In genomic region chr5:81856948-81857928, GRCh38 we compare ENCODE assay signal across 8 cellular contexts.
DNase-seq lines count a peak whose midpoint lies in the region; ATAC-seq, FAIRE-seq and TF ChIP-seq lines count a peak whose summit lies in the region.

No MANE protein-coding gene starts in this region.

- no TSS peak for BruUV-seq in MCF 10A (replicated peaks; lab: Mats Ljungman, UMichigan)

- H3K36me3 Mint-ChIP-seq in MCF 10A (ENCODE audit: insufficient read depth, unreplicated experiment): no peaks in the 10 kb centered on the region

- H3K4me1 Mint-ChIP-seq in MCF 10A (ENCODE audit: insufficient read depth, unreplicated experiment): peaks cover 34% of the 10 kb centered on the region

- CTCF ChIA-PET in MCF 10A (lab: Yijun Ruan, JAX): interaction anchor here (0.6 to 2.9 kb wide), 27 partner anchors 8 to 622 kb away, joined by 3 to 22 read pairs (median 4); partner anchors contain the start of gene SSBP2

- DNase-seq in ACHN (peak; percentile 28), GM12891 (ENCODE audit: insufficient read length, low spot score) (no peak), NCI-H446 treated with DMSO at 0.1 percent for 48 hours (lab: John Stamatoyannopoulos, UW) (peak; percentile 98), MCF 10A (ENCODE audit: unreplicated experiment) (peak; percentile 93), islet precursor cell (peak; percentile 60), substantia nigra (lab: John Stamatoyannopoulos, UW) (peak; percentile 15 to 98 (median 74)), GM03348 (ENCODE audit: low spot score) (no peak)

- in situ Hi-C loops in ACHN (cut with HindIII; ENCODE audit: low pct_ligation_motif_present, low pct_unique_long_range_greater_than_20kb, low sequenced_read_pairs): no loop called here

- ATAC-seq in GM18909 (IDR thresholded peaks at IDR 0.05; ENCODE audit: poor library complexity, unreplicated experiment): no peak

- H3K27ac ChIP-seq in substantia nigra (ENCODE audit: low read depth, low read length, poor library complexity, severe bottlenecking): peak overlapping the region; percentile 55

- no peaks in the 10 kb centered on the region for H3K9me3 Mint-ChIP-seq in MCF 10A (ENCODE audit: unreplicated experiment)

- intact Hi-C loops in MCF 10A (cut with micrococcal nuclease): loop anchor here (2.0 kb wide), 1 partner anchor 116 kb away; the partner anchor contains the start of gene ATG10

- TF ChIP-seq POLR2A in GM12891 (IDR thresholded peaks at IDR 0.05; ENCODE audit: low read depth, low read length): no peak

- POLR2A ChIA-PET in MCF 10A (lab: Yijun Ruan, JAX): interaction anchor here (0.7 to 3.9 kb wide), 20 partner anchors 9 to 368 kb away, joined by 3 to 41 read pairs (median 4); partner anchors contain the start of genes ATG10 and SSBP2

- peak overlapping the region; percentile 96 for H3K27ac Mint-ChIP-seq in MCF 10A (ENCODE audit: low read depth, unreplicated experiment)

- H3K4me3 Mint-ChIP-seq in MCF 10A (ENCODE audit: unreplicated experiment): peak overlapping the region; percentile 65

- FAIRE-seq in GM12891 (lab: Jason Lieb, UNC): peak; percentile 85

- peak; percentile 5 for TF ChIP-seq CTCF in MCF 10A (IDR thresholded peaks at IDR 0.05; ENCODE audit: unreplicated experiment)

- no peaks in the 10 kb centered on the region for H3K27me3 Mint-ChIP-seq in MCF 10A (ENCODE audit: insufficient read depth, unreplicated experiment)

TF ChIP-seq in GM12891, 5 proteins besides CTCF, POLR2A, EP300 and RAD21:
- no peak for TF ChIP-seq POLR2AphosphoS5 (IDR thresholded peaks at IDR 0.05; ENCODE audit: low read depth, low read length)
- no peak for TF ChIP-seq POU2F2 (IDR thresholded peaks at IDR 0.05; ENCODE audit: low read depth, low read length)
- no peak for TF ChIP-seq SPI1 (IDR thresholded peaks at IDR 0.05; ENCODE audit: low read depth, low read length)
- TF ChIP-seq TAF1 (IDR thresholded peaks at IDR 0.05; ENCODE audit: low read depth, low read length): no peak
- TF ChIP-seq PAX5 (IDR thresholded peaks at IDR 0.05; ENCODE audit: insufficient read depth, low read length, severe bottlenecking): no peak

Comparison
In these comparisons a context has a peak if more than half of its experiments do, and no peak if none do; other contexts are left out.
1. DNase-seq: peak in ACHN (single experiment), NCI-H446 treated with DMSO at 0.1 percent for 48 hours (single experiment), MCF 10A (single experiment), islet precursor cell (single experiment) and substantia nigra (49 of 49); none in GM12891 (single experiment) and GM03348 (single experiment).